15 cellular contexts compared by ENCODE assay signal in the genomic region with DNA sequence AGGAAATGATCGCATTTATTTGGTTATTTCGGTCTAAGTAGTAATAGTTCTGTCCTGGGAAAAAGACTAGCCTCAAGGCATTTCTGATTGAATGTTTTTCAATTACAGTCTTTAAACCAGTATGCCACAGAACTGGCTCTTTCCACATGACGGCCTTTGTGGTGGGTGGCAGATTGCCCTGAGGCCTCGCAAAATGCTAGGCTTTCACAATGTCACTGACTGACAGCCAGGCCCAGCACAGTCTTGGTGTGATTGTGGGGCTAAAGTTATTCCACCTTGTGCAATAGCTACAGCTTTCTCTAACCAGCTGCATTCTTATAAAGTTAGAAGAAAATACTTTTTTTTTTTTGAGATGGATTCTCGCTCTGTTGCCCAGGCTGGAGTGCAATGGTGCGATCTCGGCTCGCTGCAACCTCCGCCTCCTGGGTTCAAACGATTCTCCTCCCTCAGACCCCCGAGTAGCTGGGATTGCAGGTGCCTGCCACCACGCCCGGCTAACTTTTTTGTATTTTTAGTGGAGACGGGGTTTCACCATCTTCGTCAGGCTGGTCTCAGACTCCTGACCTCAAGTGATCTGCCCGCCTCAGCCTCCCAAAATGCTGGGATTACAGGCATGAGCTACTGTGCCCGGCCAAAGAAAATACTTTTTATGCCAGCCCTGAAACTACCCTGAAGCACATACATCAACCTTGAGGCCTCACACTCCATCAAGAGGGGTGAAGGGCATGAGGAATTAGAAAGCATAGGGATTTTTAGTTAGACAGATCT. TPM values are rescaled to one million over a fixed set of nuclear protein-coding genes. Genes with fewer than 3 reads are reported as not detected.
DNase-seq lines count a peak whose midpoint lies in the region; ATAC-seq and TF ChIP-seq lines count a peak whose summit lies in the region.
"Had no signal": no experiment of that assay in that cellular context is flagged by ENCODE, and none has a peak within 500 bp of the region (broad histone marks: within the 10 kb centered on the region; RNA-seq: fewer than 3 reads in every experiment).

No MANE protein-coding gene starts in this region.

- intact Hi-C loops in PC-3 (cut with micrococcal nuclease) = no loop called here
- intact Hi-C loops in Right ventricle myocardium inferior (cut with DNase I) = no loop called here

- DNase-seq in GM04503 (ENCODE audit: low read depth) (peak; percentile 59), PC-3 (peak; percentile 33), fibroblast of gingiva (ENCODE audit: low read depth) (peak; percentile 98), retina (peak; percentile 24), Right ventricle myocardium inferior (ENCODE audit: missing footprints) (no peak)
- no peak for DNase-seq in stimulated activated CD4-positive, alpha-beta T cell treated with anti-CD3 and anti-CD28 coated beads, Interleukin-1b, Interleukin-23, amount 100 ng/mL, for 48 hours
- no peak for DNase-seq in T-helper 2 cell treated with Interferon-gamma antibody and Interleukin-4, amounts not matched to agents 5 μg/mL and 100 μg/mL, for 36 hours (ENCODE audit: low spot score)
- DNase-seq: activated CD4-positive, CD25-positive, alpha-beta regulatory T cell; activated T-cell treated with anti-CD3 and anti-CD28 coated beads, Interleukin-2, amount 50 U/mL, for 4 hours; SHP77 treated with DMSO at 0.1 percent for 48 hours; stimulated activated CD4-positive, alpha-beta T cell treated with anti-CD3 and anti-CD28 coated beads, Interleukin-4, amount 100 ng/mL, for 4 hours; stimulated activated naive CD8-positive, alpha-beta T cell treated with anti-CD3 and anti-CD28 coated beads, Interleukin-15, Interleukin-2, amounts not matched to agents 100 U/mL and 50 U/mL, for 24 hours had no signal

- no TSS peak for BruUV-seq in PC-3 (replicated peaks; lab: Mats Ljungman, UMichigan)

- no peak overlapping the region for H3K27ac ChIP-seq in PC-3 (ENCODE audit: low read length)

- H3K4me2 ChIP-seq in PC-3 (ENCODE audit: low read length) = no peak overlapping the region

- ATAC-seq in PC-3 (no peak), HG02763 (IDR thresholded peaks at IDR 0.05; ENCODE audit: unreplicated experiment) (no peak), Right ventricle myocardium inferior (no peak)
- ATAC-seq: activated T-cell treated with anti-CD3 and anti-CD28 coated beads, Interleukin-2, amount 50 U/mL, for 4 hours; CD8-positive, alpha-beta T cell; stimulated activated naive CD8-positive, alpha-beta T cell treated with anti-CD3 and anti-CD28 coated beads, Interleukin-15, Interleukin-2, amounts not matched to agents 100 U/mL and 50 U/mL, for 24 hours had no signal

- no peak for TF ChIP-seq CTCF in PC-3 (conservative IDR thresholded peaks at IDR 0.05; ENCODE audit: low read depth, low read length)

- H3K9me3 ChIP-seq in PC-3 (ENCODE audit: low read length) = no peaks in the 10 kb centered on the region

- no peaks in the 10 kb centered on the region for H3F3A ChIP-seq in PC-3 (ENCODE audit: low read length, unreplicated experiment)

- no peaks in the 10 kb centered on the region for H3K36me3 Mint-ChIP-seq in T-helper 2 cell treated with Interferon-gamma antibody and Interleukin-4, amounts not matched to agents 5 μg/mL and 100 μg/mL, for 36 hours (ENCODE audit: low read depth)
- H3K36me3 Mint-ChIP-seq: CD8-positive, alpha-beta T cell had no signal

- H3K27ac Mint-ChIP-seq in T-helper 2 cell treated with Interferon-gamma antibody and Interleukin-4, amounts not matched to agents 5 μg/mL and 100 μg/mL, for 36 hours = no peak overlapping the region
- H3K27ac Mint-ChIP-seq: CD8-positive, alpha-beta T cell had no signal

- H3K9ac ChIP-seq in PC-3 (ENCODE audit: low read length) = no peak overlapping the region

- no peaks in the 10 kb centered on the region for H3K79me2 ChIP-seq in PC-3 (ENCODE audit: low read length)

- peaks cover 14% of the 10 kb centered on the region for H3K27me3 Mint-ChIP-seq in T-helper 2 cell treated with Interferon-gamma antibody and Interleukin-4, amounts not matched to agents 5 μg/mL and 100 μg/mL, for 36 hours (ENCODE audit: low read depth)

- no peak overlapping the region for H3K4me3 Mint-ChIP-seq in T-helper 2 cell treated with Interferon-gamma antibody and Interleukin-4, amounts not matched to agents 5 μg/mL and 100 μg/mL, for 36 hours
- H3K4me3 Mint-ChIP-seq: activated T-cell treated with anti-CD3 and anti-CD28 coated beads, Interleukin-2, amount 50 U/mL, for 4 hours; CD8-positive, alpha-beta T cell had no signal

- H3K9me3 Mint-ChIP-seq in T-helper 2 cell treated with Interferon-gamma antibody and Interleukin-4, amounts not matched to agents 5 μg/mL and 100 μg/mL, for 36 hours = no peaks in the 10 kb centered on the region
- H3K9me3 Mint-ChIP-seq: activated T-cell treated with anti-CD3 and anti-CD28 coated beads, Interleukin-2, amount 50 U/mL, for 4 hours; CD8-positive, alpha-beta T cell had no signal

- H4K20me1 ChIP-seq in PC-3 (ENCODE audit: low read length) = no peaks in the 10 kb centered on the region

- no peaks in the 10 kb centered on the region for H3K9me2 ChIP-seq in PC-3 (replicated peaks; ENCODE audit: low read length)

- no peak overlapping the region for H2AFZ ChIP-seq in PC-3 (ENCODE audit: low read length)

- H3K27me3 ChIP-seq in PC-3 (ENCODE audit: low read length) = no peaks in the 10 kb centered on the region

- CTCF ChIA-PET in PC-3 (lab: Charles Lee) = no interaction called here

- POLR2A ChIA-PET in PC-3 (lab: Charles Lee; ENCODE audit: unreplicated experiment) = no interaction called here

- H3K4me1 ChIP-seq in PC-3 (ENCODE audit: insufficient read depth, low read length) = no peaks in the 10 kb centered on the region

- H3K4me3 ChIP-seq in PC-3 (ENCODE audit: low read length) = no peak overlapping the region

- H3K36me3 ChIP-seq in PC-3 (ENCODE audit: low read depth, low read length) = no peaks in the 10 kb centered on the region

- H3K4me1 Mint-ChIP-seq in T-helper 2 cell treated with Interferon-gamma antibody and Interleukin-4, amounts not matched to agents 5 μg/mL and 100 μg/mL, for 36 hours (ENCODE audit: low read depth) = no peaks in the 10 kb centered on the region

RNA-seq across cellular contexts. Expression of a gene that starts 2.5 kb away (rescaled TPM):
- not detected in 2 replicates for total RNA-seq in PC-3 (2014; rRNA removed)
- total RNA-seq in Right ventricle myocardium inferior = 19.3 TPM
- total RNA-seq: activated T-cell treated with anti-CD3 and anti-CD28 coated beads, Interleukin-2, amount 50 U/mL, for 4 hours; CD8-positive, alpha-beta T cell; pulmonary artery endothelial cell had no signal

RNA-seq across cellular contexts. Expression of a gene that starts 33.8 kb away (rescaled TPM):
- total RNA-seq in PC-3 (2014; rRNA removed) = 54.0 and 73.0 TPM in 2 replicates
- 11.1 TPM for total RNA-seq in Right ventricle myocardium inferior

RNA-seq across cellular contexts. Expression of a gene that starts 56.7 kb away (rescaled TPM):
- 204 and 233 TPM in 2 replicates for total RNA-seq in PC-3 (2014; rRNA removed)
- total RNA-seq in Right ventricle myocardium inferior = 422 TPM

Comparison
In these comparisons a context has a peak if more than half of its experiments do, and no peak if none do; other contexts are left out.
1. DNase-seq: peak in GM04503 (single experiment), PC-3 (single experiment), fibroblast of gingiva (single experiment) and retina (single experiment); none in stimulated activated CD4-positive, alpha-beta T cell treated with anti-CD3 and anti-CD28 coated beads, Interleukin-1b, Interleukin-23, amount 100 ng/mL, for 48 hours (single experiment), T-helper 2 cell treated with Interferon-gamma antibody and Interleukin-4, amounts not matched to agents 5 μg/mL and 100 μg/mL, for 36 hours (single experiment) and Right ventricle myocardium inferior (single experiment).
2. RNA of a gene that starts 2.5 kb away (total RNA-seq): 19.3 TPM in Right ventricle myocardium inferior (single experiment); not detected in PC-3; every median in the first group is over 10 times any median in the second.